Comparison of ENCODE assay signal across 14 cellular contexts in the genomic region with DNA sequence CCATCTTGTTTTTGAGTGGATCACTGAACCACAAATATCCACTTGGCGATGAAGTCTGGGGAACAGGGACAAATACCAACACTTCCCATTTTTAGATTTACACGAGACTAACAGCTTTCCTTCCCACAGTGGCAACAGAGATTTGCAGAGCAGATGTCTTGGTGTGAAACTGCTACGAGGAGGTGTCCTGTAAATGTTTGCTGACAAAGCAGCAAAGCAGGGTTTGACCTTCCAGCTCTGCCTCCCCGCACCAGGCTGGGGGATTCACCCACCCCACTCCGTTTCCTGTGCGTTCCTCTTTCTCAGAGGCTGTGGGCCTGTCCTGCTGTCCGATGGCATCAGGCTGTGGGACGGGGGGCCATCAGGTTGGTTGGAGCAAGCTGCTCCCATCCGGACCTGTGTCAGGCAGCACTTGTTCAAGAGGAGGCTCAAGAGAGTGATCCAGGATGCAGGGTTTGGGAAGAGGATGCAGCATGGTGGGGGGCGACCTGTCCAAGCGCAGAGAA. TPM values are rescaled to one million over a fixed set of nuclear protein-coding genes. Genes with fewer than 3 reads are reported as not detected.
DNase-seq lines count a peak whose midpoint lies in the region; ATAC-seq and TF ChIP-seq lines count a peak whose summit lies in the region.
"Had no signal": no experiment of that assay in that cellular context is flagged by ENCODE, and none has a peak within 500 bp of the region (broad histone marks: within the 10 kb centered on the region; RNA-seq: fewer than 3 reads in every experiment).

No MANE protein-coding gene starts in this region.

- H3K4me2 ChIP-seq in Karpas-422 (ENCODE audit: low read depth, low read length, poor library complexity, severe bottlenecking) (no peak overlapping the region), parathyroid adenoma (ENCODE audit: low read length) (peak overlapping the region; percentile 84)

- H3K9ac ChIP-seq in ES-I3 (ENCODE audit: low read depth, low read length) (peak overlapping the region; percentile 57; the same call in 1 of the 2 replicates), Karpas-422 (ENCODE audit: low read length) (no peak overlapping the region), parathyroid adenoma (no peak overlapping the region)

- H3K27ac ChIP-seq in Karpas-422 (ENCODE audit: low read length) (no peak overlapping the region), esophagus muscularis mucosa (replicated peaks in 1 of 4) (peak overlapping the region; percentile 81 to 85 (median 84)), parathyroid adenoma (no peak overlapping the region), prostate gland (no peak overlapping the region)
- no peak overlapping the region for H3K27ac ChIP-seq in effector memory CD4-positive, alpha-beta T cell (ENCODE audit: insufficient read depth, low read length, poor library complexity, severe bottlenecking)
- H3K27ac ChIP-seq: breast epithelium had no signal

- H3K27me3 ChIP-seq in Karpas-422 (ENCODE audit: low read length) (no peaks in the 10 kb centered on the region), esophagus muscularis mucosa (peaks cover 0 to 3% (median 0%) of the 10 kb centered on the region in 4 donors), parathyroid adenoma (ENCODE audit: control insufficient read depth, insufficient read depth, low read length) (no peaks in the 10 kb centered on the region), prostate gland (replicated peaks; ENCODE audit: insufficient read depth) (no peaks in the 10 kb centered on the region)
- no peaks in the 10 kb centered on the region for H3K27me3 ChIP-seq in effector memory CD4-positive, alpha-beta T cell (replicated peaks; ENCODE audit: control insufficient read depth, insufficient read depth, low read length, poor library complexity, severe bottlenecking)

- intact Hi-C loops in esophagus muscularis mucosa (cut with DNase I) (no loop called here), prostate gland (cut with DNase I) (loop anchor here (5.0 kb wide), 1 partner anchor 119 kb away; no protein-coding TSS in a partner anchor)

- no peaks in the 10 kb centered on the region for H3K9me3 ChIP-seq in ES-I3 (ENCODE audit: control insufficient read depth, insufficient read depth, low read length)
- no peaks in the 10 kb centered on the region for H3K9me3 ChIP-seq in Karpas-422 (ENCODE audit: low read length)
- no peaks in the 10 kb centered on the region for H3K9me3 ChIP-seq in esophagus muscularis mucosa
- H3K9me3 ChIP-seq in parathyroid adenoma (ENCODE audit: control insufficient read depth, low read length), result no peaks in the 10 kb centered on the region
- no peaks in the 10 kb centered on the region for H3K9me3 ChIP-seq in effector memory CD4-positive, alpha-beta T cell (ENCODE audit: control insufficient read depth, low read length)
- H3K9me3 ChIP-seq in prostate gland, result no peaks in the 10 kb centered on the region
- H3K9me3 ChIP-seq: breast epithelium had no signal

- no peak for TF ChIP-seq CTCF in esophagus muscularis mucosa (IDR thresholded peaks at IDR 0.05)
- TF ChIP-seq CTCF in parathyroid adenoma (IDR thresholded peaks at IDR 0.05), result no peak
- no peak for TF ChIP-seq CTCF in prostate gland (IDR thresholded peaks at IDR 0.05)

- peak; percentile 27 for DNase-seq in Karpas-422
- DNase-seq in esophagus muscularis mucosa (ENCODE audit: extremely low spot score), result no peak
- no peak for DNase-seq in effector memory CD4-positive, alpha-beta T cell
- DNase-seq in activated effector memory CD4-positive, alpha-beta T cell treated with Interleukin-2 at 50 U/mL for 16 hours, result no peak
- DNase-seq in prostate gland (ENCODE audit: low spot score), result no peak
- DNase-seq: activated B cell treated with CpG ODN at 0.5 μM for 24 hours; activated naive CD4-positive, alpha-beta T cell treated with Interleukin-2 at 50 U/mL for 16 hours; CD8-positive, alpha-beta memory T cell; GDM1; stimulated activated CD4-positive, alpha-beta T cell treated with anti-CD3 and anti-CD28 coated beads, Interleukin-2, amount 100 ng/mL, for 48 hours had no signal

- H4K20me1 ChIP-seq in Karpas-422 (ENCODE audit: insufficient read depth, low read depth, low read length), result no peaks in the 10 kb centered on the region

- H3K79me2 ChIP-seq in Karpas-422 (ENCODE audit: low read length), result no peaks in the 10 kb centered on the region
- H3K79me2 ChIP-seq in parathyroid adenoma, result no peaks in the 10 kb centered on the region

- WGBS in esophagus muscularis mucosa, result 85% methylated on average over 8 of the region's 11 CpGs
- 90% methylated on average over 11 of the region's 11 CpGs for WGBS in prostate gland

- peaks cover 5% of the 10 kb centered on the region for H3K4me1 ChIP-seq in ES-I3 (ENCODE audit: insufficient read depth, low read length)
- H3K4me1 ChIP-seq in Karpas-422 (ENCODE audit: low read length), result no peaks in the 10 kb centered on the region
- H3K4me1 ChIP-seq in esophagus muscularis mucosa, result peaks cover 5 to 37% (median 33%) of the 10 kb centered on the region in 4 donors
- H3K4me1 ChIP-seq in parathyroid adenoma, result peaks cover 2% of the 10 kb centered on the region
- H3K4me1 ChIP-seq in effector memory CD4-positive, alpha-beta T cell (ENCODE audit: control insufficient read depth, insufficient read depth, low read length, poor library complexity, severe bottlenecking), result no peaks in the 10 kb centered on the region
- no peaks in the 10 kb centered on the region for H3K4me1 ChIP-seq in prostate gland (replicated peaks)
- H3K4me1 ChIP-seq: breast epithelium had no signal

- no peak overlapping the region for H3K4me3 ChIP-seq in Karpas-422 (ENCODE audit: low read length)
- peak overlapping the region in 3 of 4 donors; percentile 58 to 70 (median 67) for H3K4me3 ChIP-seq in esophagus muscularis mucosa
- H3K4me3 ChIP-seq in parathyroid adenoma (ENCODE audit: low read depth, low read length), result no peak overlapping the region
- H3K4me3 ChIP-seq in effector memory CD4-positive, alpha-beta T cell (ENCODE audit: insufficient read depth, low read depth, low read length, poor library complexity, severe bottlenecking), result no peak overlapping the region
- no peak overlapping the region for H3K4me3 ChIP-seq in prostate gland

- H3K9me2 ChIP-seq in Karpas-422 (replicated peaks; ENCODE audit: insufficient read depth, low read length), result no peaks in the 10 kb centered on the region

- no peak for TF ChIP-seq EP300 in esophagus muscularis mucosa (IDR thresholded peaks at IDR 0.05)

- no peak overlapping the region for H2AFZ ChIP-seq in Karpas-422 (ENCODE audit: low read length)
- H2AFZ ChIP-seq in parathyroid adenoma, result peak overlapping the region; percentile 34

- ATAC-seq in HG02588 (IDR thresholded peaks at IDR 0.05; ENCODE audit: unreplicated experiment), result no peak

- TF ChIP-seq POLR2A in esophagus muscularis mucosa (IDR thresholded peaks at IDR 0.05; ENCODE audit: low read depth) (no peak), prostate gland (IDR thresholded peaks at IDR 0.05) (no peak)

- no peaks in the 10 kb centered on the region for H3K36me3 ChIP-seq in ES-I3 (ENCODE audit: insufficient read depth, low read length)
- H3K36me3 ChIP-seq in Karpas-422 (ENCODE audit: insufficient read depth, low read length), result no peaks in the 10 kb centered on the region
- no peaks in the 10 kb centered on the region for H3K36me3 ChIP-seq in esophagus muscularis mucosa
- no peaks in the 10 kb centered on the region for H3K36me3 ChIP-seq in parathyroid adenoma (ENCODE audit: control insufficient read depth, insufficient read depth, low read length)
- no peaks in the 10 kb centered on the region for H3K36me3 ChIP-seq in effector memory CD4-positive, alpha-beta T cell (ENCODE audit: control insufficient read depth, insufficient read depth, low read length)
- no peaks in the 10 kb centered on the region for H3K36me3 ChIP-seq in prostate gland
- H3K36me3 ChIP-seq: breast epithelium had no signal

RNA-seq across cellular contexts. Expression of a gene that starts 0.7 kb away (rescaled TPM):
- total RNA-seq in Karpas-422 (2014; rRNA removed; shearing (Covaris generic); ENCODE audit: low replicate concordance), result 1.3 and 5.0 TPM in 2 replicates
- total RNA-seq in esophagus muscularis mucosa, result 100 to 1,000 TPM in 1 of 4 donors, 10 to 100 TPM in 3; 37.3 to 121 (median 68.5) TPM
- 10 to 100 TPM; 26.5 to 98.9 TPM for total RNA-seq in prostate gland

RNA-seq across cellular contexts. Expression of a gene that starts 52.3 kb away (rescaled TPM):
- 0.82 and 2.2 TPM in 2 replicates for total RNA-seq in Karpas-422 (2014; rRNA removed; shearing (Covaris generic); ENCODE audit: low replicate concordance)
- total RNA-seq in esophagus muscularis mucosa, result 1 to 10 TPM in 1 of 4 donors, under 1 TPM in 1, not detected in 2; 0.17 to 1.8 TPM
- total RNA-seq in prostate gland, result 10 to 100 TPM in 1 of 2 donors, 1 to 10 TPM in 1; 3.7 to 11.0 TPM

RNA-seq across cellular contexts. Expression of a gene that starts 52.4 kb away (rescaled TPM):
- 65.7 and 105 TPM in 2 replicates for total RNA-seq in Karpas-422 (2014; rRNA removed; shearing (Covaris generic); ENCODE audit: low replicate concordance)
- total RNA-seq in esophagus muscularis mucosa, result 10 to 100 TPM; 25.7 to 42.6 (median 32.8) TPM
- total RNA-seq in prostate gland, result 10 to 100 TPM; 42.7 to 61.9 TPM

Comparison
In these comparisons a context has a peak if more than half of its experiments do, and no peak if none do; other contexts are left out.
1. H3K27ac ChIP-seq: peak in esophagus muscularis mucosa (4 of 4); none in Karpas-422 (single experiment), parathyroid adenoma (single experiment), effector memory CD4-positive, alpha-beta T cell (single experiment) and prostate gland (0 of 2).
2. H3K4me3 ChIP-seq: peak in esophagus muscularis mucosa (3 of 4); none in Karpas-422 (single experiment), parathyroid adenoma (single experiment), effector memory CD4-positive, alpha-beta T cell (single experiment) and prostate gland (0 of 2).